1 cellular context compared by ENCODE assay signal in genomic region chr1:204711103-204711946, GRCh38.
TF ChIP-seq lines count a peak whose summit lies in the region.

No MANE protein-coding gene starts in this region.

TF ChIP-seq in K562, 482 proteins besides CTCF, POLR2A, EP300 and RAD21 (continued from another document and continues in another):
- TF ChIP-seq FOXM1 (IDR thresholded peaks at IDR 0.05; ENCODE audit: low read depth) (peak; percentile 97), FOXM1 (CRISPR knock-in tag; IDR thresholded peaks at IDR 0.05; ENCODE audit: low read depth) (no peak; the same call in 1 of the 2 replicates), ZNF76 (CRISPR knock-in tag; IDR thresholded peaks at IDR 0.05; ENCODE audit: borderline replicate concordance) (0 out of 2 replicates have a peak, but pooled peaks have one; percentile 54), ELF1 (tag; IDR thresholded peaks at IDR 0.05) (peak; percentile 85), KDM2B (CRISPR knock-in tag; IDR thresholded peaks at IDR 0.05) (peak; percentile 82; the same call in 1 of the 2 replicates), AFF1 (IDR thresholded peaks at IDR 0.05; ENCODE audit: low read depth in 1 of 2, partially characterized antibody in 2 of 2) (peak; percentile 68 to 97), SMARCE1 (IDR thresholded peaks at IDR 0.05) (peak; percentile 98), NKRF (IDR thresholded peaks at IDR 0.05; ENCODE audit: borderline replicate concordance) (0 out of 2 replicates have a peak, but pooled peaks have one; percentile 23), ARID3B (CRISPR knock-in tag; IDR thresholded peaks at IDR 0.05; ENCODE audit: borderline replicate concordance) (no peak), ZNF449 (CRISPR knock-in tag; IDR thresholded peaks at IDR 0.05) (peak; percentile 81; the same call in 1 of the 2 replicates), ZNF263 (CRISPR knock-in tag; IDR thresholded peaks at IDR 0.05; ENCODE audit: borderline replicate concordance) (peak; percentile 90), ZNF830 (CRISPR knock-in tag; IDR thresholded peaks at IDR 0.05) (0 out of 2 replicates have a peak, but pooled peaks have one; percentile 16), HDGF (IDR thresholded peaks at IDR 0.05) (0 out of 2 replicates have a peak, but pooled peaks have one; percentile 55), HDAC3 (IDR thresholded peaks at IDR 0.05; ENCODE audit: borderline replicate concordance, partially characterized antibody) (peak; percentile 97), SMARCC2 (IDR thresholded peaks at IDR 0.05; ENCODE audit: low read depth) (peak; percentile 95), ZNF766 (CRISPR knock-in tag; conservative IDR thresholded peaks at IDR 0.05) (peak; percentile 93), MYNN (IDR thresholded peaks at IDR 0.05) (peak; percentile 72; the same call in 1 of the 2 replicates), MYNN (CRISPR knock-in tag; IDR thresholded peaks at IDR 0.05) (no peak), ELF4 (CRISPR knock-in tag; IDR thresholded peaks at IDR 0.05) (peak; percentile 92), NONO (IDR thresholded peaks at IDR 0.05; ENCODE audit: low read depth in 2 of 2, low read length in 1 of 2) (0 out of 4 replicates have a peak, but pooled peaks of 1 of the 2 experiments have one; percentile 14), NFATC3 (IDR thresholded peaks at IDR 0.05) (peak; percentile 93), E2F3 (CRISPR knock-in tag; IDR thresholded peaks at IDR 0.05) (0 out of 2 replicates have a peak, but pooled peaks have one; percentile 3), KDM4B (IDR thresholded peaks at IDR 0.05; ENCODE audit: borderline replicate concordance in 2 of 2, low read depth in 1 of 2) (no peak), PHF21A (IDR thresholded peaks at IDR 0.05; ENCODE audit: borderline replicate concordance, low read depth) (0 out of 2 replicates have a peak, but pooled peaks have one; percentile 9), GABPA (tag; conservative IDR thresholded peaks at IDR 0.05; ENCODE audit: low read depth) (peak; percentile 29; the same call in 1 of the 2 replicates), ERF (CRISPR knock-in tag; IDR thresholded peaks at IDR 0.05) (peak; percentile 71; the same call in 1 of the 2 replicates), ZNF507 (tag; conservative IDR thresholded peaks at IDR 0.05) (no peak), MECOM (CRISPR knock-in tag; IDR thresholded peaks at IDR 0.05) (peak; percentile 85), CCNT2 (IDR thresholded peaks at IDR 0.05; ENCODE audit: borderline replicate concordance, extremely low read depth, insufficient read length, low read depth, low read length) (peak; percentile 99), ZNF347 (CRISPR knock-in tag; IDR thresholded peaks at IDR 0.05; ENCODE audit: low read depth) (no peak), CXXC5 (CRISPR knock-in tag; IDR thresholded peaks at IDR 0.05) (peak; percentile 99), TAF9B (IDR thresholded peaks at IDR 0.05; ENCODE audit: partially characterized antibody) (peak; percentile 80), KLF13 (tag; IDR thresholded peaks at IDR 0.05; ENCODE audit: borderline replicate concordance, low read depth) (no peak), TBL1XR1 (IDR thresholded peaks at IDR 0.05; ENCODE audit: low read length in 2 of 2) (peak in 1 of 2 experiments; percentile 97; a peak in 2 of 4 replicates), ZNF695 (CRISPR knock-in tag; IDR thresholded peaks at IDR 0.05) (0 out of 2 replicates have a peak, but pooled peaks have one; percentile 4), PHB2 (IDR thresholded peaks at IDR 0.05; ENCODE audit: low read depth) (peak; percentile 92), MEF2A (IDR thresholded peaks at IDR 0.05; ENCODE audit: control insufficient read depth, low read depth, low read length) (0 out of 2 replicates have a peak, but pooled peaks have one; percentile 26), POLR2G (IDR thresholded peaks at IDR 0.05; ENCODE audit: low read depth, low read length) (peak; percentile 65), GTF2A2 (tag; IDR thresholded peaks at IDR 0.05) (no peak), MAFK (IDR thresholded peaks at IDR 0.05; ENCODE audit: low read length) (peak; percentile 34), SP1 (CRISPR knock-in tag; IDR thresholded peaks at IDR 0.05) (peak; percentile 64; the same call in 1 of the 2 replicates), KDM5B (IDR thresholded peaks at IDR 0.05; ENCODE audit: insufficient replicate concordance, low read depth, low read length) (no peak), THAP12 (CRISPR knock-in tag; IDR thresholded peaks at IDR 0.05) (0 out of 2 replicates have a peak, but pooled peaks have one; percentile 25), RNF2 (IDR thresholded peaks at IDR 0.05) (peak; percentile 96), ZNF239 (CRISPR knock-in tag; IDR thresholded peaks at IDR 0.05) (peak; percentile 72)
- TF ChIP-seq, protein P1, sequence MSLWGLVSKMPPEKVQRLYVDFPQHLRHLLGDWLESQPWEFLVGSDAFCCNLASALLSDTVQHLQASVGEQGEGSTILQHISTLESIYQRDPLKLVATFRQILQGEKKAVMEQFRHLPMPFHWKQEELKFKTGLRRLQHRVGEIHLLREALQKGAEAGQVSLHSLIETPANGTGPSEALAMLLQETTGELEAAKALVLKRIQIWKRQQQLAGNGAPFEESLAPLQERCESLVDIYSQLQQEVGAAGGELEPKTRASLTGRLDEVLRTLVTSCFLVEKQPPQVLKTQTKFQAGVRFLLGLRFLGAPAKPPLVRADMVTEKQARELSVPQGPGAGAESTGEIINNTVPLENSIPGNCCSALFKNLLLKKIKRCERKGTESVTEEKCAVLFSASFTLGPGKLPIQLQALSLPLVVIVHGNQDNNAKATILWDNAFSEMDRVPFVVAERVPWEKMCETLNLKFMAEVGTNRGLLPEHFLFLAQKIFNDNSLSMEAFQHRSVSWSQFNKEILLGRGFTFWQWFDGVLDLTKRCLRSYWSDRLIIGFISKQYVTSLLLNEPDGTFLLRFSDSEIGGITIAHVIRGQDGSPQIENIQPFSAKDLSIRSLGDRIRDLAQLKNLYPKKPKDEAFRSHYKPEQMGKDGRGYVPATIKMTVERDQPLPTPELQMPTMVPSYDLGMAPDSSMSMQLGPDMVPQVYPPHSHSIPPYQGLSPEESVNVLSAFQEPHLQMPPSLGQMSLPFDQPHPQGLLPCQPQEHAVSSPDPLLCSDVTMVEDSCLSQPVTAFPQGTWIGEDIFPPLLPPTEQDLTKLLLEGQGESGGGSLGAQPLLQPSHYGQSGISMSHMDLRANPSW (CRISPR knock-in tag; IDR thresholded peaks at IDR 0.05): peak; percentile 81; the same call in 1 of the 2 replicates
- TF ChIP-seq, protein P2, sequence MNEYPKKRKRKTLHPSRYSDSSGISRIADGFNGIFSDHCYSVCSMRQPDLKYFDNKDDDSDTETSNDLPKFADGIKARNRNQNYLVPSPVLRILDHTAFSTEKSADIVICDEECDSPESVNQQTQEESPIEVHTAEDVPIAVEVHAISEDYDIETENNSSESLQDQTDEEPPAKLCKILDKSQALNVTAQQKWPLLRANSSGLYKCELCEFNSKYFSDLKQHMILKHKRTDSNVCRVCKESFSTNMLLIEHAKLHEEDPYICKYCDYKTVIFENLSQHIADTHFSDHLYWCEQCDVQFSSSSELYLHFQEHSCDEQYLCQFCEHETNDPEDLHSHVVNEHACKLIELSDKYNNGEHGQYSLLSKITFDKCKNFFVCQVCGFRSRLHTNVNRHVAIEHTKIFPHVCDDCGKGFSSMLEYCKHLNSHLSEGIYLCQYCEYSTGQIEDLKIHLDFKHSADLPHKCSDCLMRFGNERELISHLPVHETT (CRISPR knock-in tag; conservative IDR thresholded peaks at IDR 0.05 in 1 of 2, IDR thresholded peaks at IDR 0.05 in 1 of 2): peak in 1 of 2 experiments; percentile 52; a peak in 1 of 4 replicates
- TF ChIP-seq, protein P3, sequence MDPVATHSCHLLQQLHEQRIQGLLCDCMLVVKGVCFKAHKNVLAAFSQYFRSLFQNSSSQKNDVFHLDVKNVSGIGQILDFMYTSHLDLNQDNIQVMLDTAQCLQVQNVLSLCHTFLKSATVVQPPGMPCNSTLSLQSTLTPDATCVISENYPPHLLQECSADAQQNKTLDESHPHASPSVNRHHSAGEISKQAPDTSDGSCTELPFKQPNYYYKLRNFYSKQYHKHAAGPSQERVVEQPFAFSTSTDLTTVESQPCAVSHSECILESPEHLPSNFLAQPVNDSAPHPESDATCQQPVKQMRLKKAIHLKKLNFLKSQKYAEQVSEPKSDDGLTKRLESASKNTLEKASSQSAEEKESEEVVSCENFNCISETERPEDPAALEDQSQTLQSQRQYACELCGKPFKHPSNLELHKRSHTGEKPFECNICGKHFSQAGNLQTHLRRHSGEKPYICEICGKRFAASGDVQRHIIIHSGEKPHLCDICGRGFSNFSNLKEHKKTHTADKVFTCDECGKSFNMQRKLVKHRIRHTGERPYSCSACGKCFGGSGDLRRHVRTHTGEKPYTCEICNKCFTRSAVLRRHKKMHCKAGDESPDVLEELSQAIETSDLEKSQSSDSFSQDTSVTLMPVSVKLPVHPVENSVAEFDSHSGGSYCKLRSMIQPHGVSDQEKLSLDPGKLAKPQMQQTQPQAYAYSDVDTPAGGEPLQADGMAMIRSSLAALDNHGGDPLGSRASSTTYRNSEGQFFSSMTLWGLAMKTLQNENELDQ (CRISPR knock-in tag; IDR thresholded peaks at IDR 0.05; ENCODE audit: borderline replicate concordance): no peak
